Comparison of ENCODE assay signal across 22 cellular contexts in genomic region chr10:83801983-83802382, GRCh38.
A peak's percentile ranks its signal among the peaks of the same experiment; 100 is the strongest.
DNase-seq lines count a peak whose midpoint lies in the region; ATAC-seq and TF ChIP-seq lines count a peak whose summit lies in the region.
"Had no signal": no experiment of that assay in that cellular context is flagged by ENCODE, and none has a peak within 500 bp of the region (broad histone marks: within the 10 kb centered on the region; RNA-seq: fewer than 3 reads in every experiment).

No MANE protein-coding gene starts in this region.

- no peak overlapping the region for H3K27ac ChIP-seq in 22Rv1
- H3K27ac ChIP-seq in OCI-LY1 (ENCODE audit: low read depth, low read length, poor library complexity, severe bottlenecking) = no peak overlapping the region
- H3K27ac ChIP-seq: right atrium auricular region, SK-N-MC had no signal

- DNase-seq in GM12865 (ENCODE audit: low read depth) (no peak), epithelial cell of esophagus (ENCODE audit: low read depth) (no peak)
- no peak for DNase-seq in stimulated activated CD4-positive, alpha-beta T cell treated with anti-CD3 and anti-CD28 coated beads, Interleukin-2, amount 100 ng/mL, for 24 hours
- DNase-seq: activated CD4-positive, CD25-positive, alpha-beta regulatory T cell treated with anti-CD3 and anti-CD28 coated beads, Interleukin-2, amount 50 U/mL, for 72 hours; activated T-cell treated with anti-CD3 and anti-CD28 coated beads, Interleukin-2, amount 50 U/mL, for 72 hours; effector memory CD8-positive, alpha-beta T cell; EL; head of caudate nucleus; left ventricle myocardium superior; NCI-H1092 treated with DMSO at 0.1 percent for 48 hours; NCI-H2029 treated with DMSO at 0.1 percent for 48 hours; NCI-H524 treated with DMSO at 0.1 percent for 48 hours; stimulated activated CD4-positive, alpha-beta T cell treated with anti-CD3 and anti-CD28 coated beads, Interleukin-15, amount 100 ng/mL, for 24 hours; T-helper 9 cell had no signal

- H3K4me3 ChIP-seq in GM12865 (ENCODE audit: low read depth, low read length) (no peak overlapping the region), OCI-LY1 (ENCODE audit: low read depth, low read length, poor library complexity, severe bottlenecking) (no peak overlapping the region), epithelial cell of esophagus (ENCODE audit: low read length) (no peak overlapping the region)
- H3K4me3 ChIP-seq: K562, right atrium auricular region, SK-N-MC had no signal

- TF ChIP-seq CTCF in 22Rv1 (IDR thresholded peaks at IDR 0.05) (0 out of 2 replicates have a peak, but pooled peaks have one; percentile 2), GM12865 (IDR thresholded peaks at IDR 0.05; ENCODE audit: insufficient read depth, low read depth, low read length, missing control alignments) (peak; percentile 29), OCI-LY1 (IDR thresholded peaks at IDR 0.05; ENCODE audit: low read length) (peak; percentile 20; the same call in 1 of the 2 replicates), epithelial cell of esophagus (IDR thresholded peaks at IDR 0.05; ENCODE audit: insufficient read depth, low read depth, low read length, missing control alignments) (peak; percentile 9)

- no peak overlapping the region for H3K9ac ChIP-seq in OCI-LY1 (ENCODE audit: low read length)

- H3K4me1 ChIP-seq in OCI-LY1 (ENCODE audit: insufficient read depth, low read length, severe bottlenecking) = no peaks in the 10 kb centered on the region
- H3K4me1 ChIP-seq: right atrium auricular region had no signal

- H4K20me1 ChIP-seq in OCI-LY1 (ENCODE audit: insufficient read depth, low read length) = no peaks in the 10 kb centered on the region

- H3K4me2 ChIP-seq in OCI-LY1 (ENCODE audit: low read length) = no peak overlapping the region

- H3K9me3 ChIP-seq in OCI-LY1 (ENCODE audit: low read length) = no peaks in the 10 kb centered on the region

- H3F3A ChIP-seq in OCI-LY1 (ENCODE audit: insufficient read depth, low read length) = no peaks in the 10 kb centered on the region

- H3K9me2 ChIP-seq in OCI-LY1 (ENCODE audit: low read depth, low read length) = no peaks in the 10 kb centered on the region

- no peaks in the 10 kb centered on the region for H3K79me2 ChIP-seq in OCI-LY1 (ENCODE audit: insufficient read depth, low read length)

- H2AFZ ChIP-seq in OCI-LY1 (ENCODE audit: low read length) = no peak overlapping the region

- H3K27me3 ChIP-seq in OCI-LY1 (ENCODE audit: insufficient read depth, low read length) = no peaks in the 10 kb centered on the region
- H3K27me3 ChIP-seq: right atrium auricular region had no signal

- ATAC-seq in HG03139 (IDR thresholded peaks at IDR 0.05; ENCODE audit: unreplicated experiment) = no peak
- no peak for ATAC-seq in GM18520 (IDR thresholded peaks at IDR 0.05; ENCODE audit: unreplicated experiment)
- no peak for ATAC-seq in GM19467 (IDR thresholded peaks at IDR 0.05; ENCODE audit: unreplicated experiment)
- ATAC-seq: activated T-cell treated with anti-CD3 and anti-CD28 coated beads, Interleukin-2, amount 50 U/mL, for 72 hours; effector memory CD8-positive, alpha-beta T cell; K562; left ventricle myocardium superior had no signal

- H3K36me3 ChIP-seq in OCI-LY1 (ENCODE audit: insufficient read depth, low read length) = no peaks in the 10 kb centered on the region
- H3K36me3 ChIP-seq: right atrium auricular region had no signal
